8 cellular contexts compared by ENCODE assay signal in genomic region chr17:4554997-4555799, GRCh38. TPM values are rescaled to one million over a fixed set of nuclear protein-coding genes. Genes with fewer than 3 reads are reported as not detected.
DNase-seq lines count a peak whose midpoint lies in the region; ATAC-seq, FAIRE-seq and TF ChIP-seq lines count a peak whose summit lies in the region.

Gene MYBBP1A, minus strand, starts transcription at chr17:4555384. Its CDS starts 60 bp downstream, at chr17:4555324.

- H3K4me1 Mint-ChIP-seq in T-helper 1 cell treated with Interleukin-12 subunit alpha and Interleukin-12 subunit beta and Interleukin-4 antibody, amounts not matched to agents 30 μg/mL and 1 μg/mL, for 36 hours (ENCODE audit: low read depth) = peaks cover 26% of the 10 kb centered on the region
- H3K4me1 Mint-ChIP-seq in progenitor cell of endocrine pancreas (ENCODE audit: low read depth) = peaks cover 16% of the 10 kb centered on the region

- peaks cover 26% of the 10 kb centered on the region for H3K4me1 ChIP-seq in left ventricle myocardium inferior

- H3K4me3 ChIP-seq in left ventricle myocardium inferior = peak within 1 kb of the TSS; percentile 94

- TF ChIP-seq POLR2A in GM12892 (IDR thresholded peaks at IDR 0.05; ENCODE audit: low read depth, low read length) = peak; percentile 97

- peak within 1 kb of the TSS; percentile 93 for H3K27ac ChIP-seq in left ventricle myocardium inferior (replicated peaks)

- H3K36me3 Mint-ChIP-seq in T-helper 1 cell treated with Interleukin-12 subunit alpha and Interleukin-12 subunit beta and Interleukin-4 antibody, amounts not matched to agents 30 μg/mL and 1 μg/mL, for 36 hours (ENCODE audit: low read depth) = peaks cover 8% of the 10 kb centered on the region
- H3K36me3 Mint-ChIP-seq in progenitor cell of endocrine pancreas (ENCODE audit: insufficient read depth) = peaks cover 2% of the 10 kb centered on the region

- DNase-seq in GM12892 (ENCODE audit: insufficient read length) (peak; percentile 100), NCI-H1694 (lab: John Stamatoyannopoulos, UW) (peak; percentile 97), amniotic stem cell (lab: John Stamatoyannopoulos, UW) (peak; percentile 95), left ventricle myocardium inferior (peak; percentile 98), progenitor cell of endocrine pancreas (ENCODE audit: low spot score, unreplicated experiment) (peak; percentile 93), ureter (ENCODE audit: low spot score) (peak; percentile 98)

- TF ChIP-seq CTCF in left ventricle myocardium inferior (IDR thresholded peaks at IDR 0.05; ENCODE audit: borderline replicate concordance) = peak; percentile 57
- TF ChIP-seq CTCF in progenitor cell of endocrine pancreas (IDR thresholded peaks at IDR 0.05; ENCODE audit: unreplicated experiment) = peak; percentile 44

- peak; percentile 97 for FAIRE-seq in GM12892 (lab: Jason Lieb, UNC)

- intact Hi-C loops in left ventricle myocardium inferior (cut with micrococcal nuclease) = no loop called here

- peak; percentile 89 for ATAC-seq in HG02870 (IDR thresholded peaks at IDR 0.05; ENCODE audit: unreplicated experiment)

- H3K4me3 Mint-ChIP-seq in T-helper 1 cell treated with Interleukin-12 subunit alpha and Interleukin-12 subunit beta and Interleukin-4 antibody, amounts not matched to agents 30 μg/mL and 1 μg/mL, for 36 hours = peak within 1 kb of the TSS; percentile 91
- peak within 1 kb of the TSS; percentile 85 for H3K4me3 Mint-ChIP-seq in progenitor cell of endocrine pancreas (ENCODE audit: low read depth)

- H3K9me3 Mint-ChIP-seq in T-helper 1 cell treated with Interleukin-12 subunit alpha and Interleukin-12 subunit beta and Interleukin-4 antibody, amounts not matched to agents 30 μg/mL and 1 μg/mL, for 36 hours = no peaks in the 10 kb centered on the region
- H3K9me3 Mint-ChIP-seq in progenitor cell of endocrine pancreas (ENCODE audit: low read depth) = no peaks in the 10 kb centered on the region

- no peaks in the 10 kb centered on the region for H3K27me3 Mint-ChIP-seq in T-helper 1 cell treated with Interleukin-12 subunit alpha and Interleukin-12 subunit beta and Interleukin-4 antibody, amounts not matched to agents 30 μg/mL and 1 μg/mL, for 36 hours (ENCODE audit: low read depth)
- no peaks in the 10 kb centered on the region for H3K27me3 Mint-ChIP-seq in progenitor cell of endocrine pancreas

- no peaks in the 10 kb centered on the region for H3K9me3 ChIP-seq in left ventricle myocardium inferior (replicated peaks)

- peaks cover 36% of the 10 kb centered on the region for H3K36me3 ChIP-seq in left ventricle myocardium inferior

- peak within 1 kb of the TSS; percentile 94 for H3K27ac Mint-ChIP-seq in T-helper 1 cell treated with Interleukin-12 subunit alpha and Interleukin-12 subunit beta and Interleukin-4 antibody, amounts not matched to agents 30 μg/mL and 1 μg/mL, for 36 hours
- peak within 1 kb of the TSS; percentile 87 for H3K27ac Mint-ChIP-seq in progenitor cell of endocrine pancreas

- H3K27me3 ChIP-seq in left ventricle myocardium inferior (ENCODE audit: low read depth) = no peaks in the 10 kb centered on the region

RNA-seq across cellular contexts. Expression of gene MYBBP1A, which starts in this region (rescaled TPM):
- 29.3 TPM for polyA plus RNA-seq in GM12892 (2012; ENCODE audit: missing spikeins)
- total RNA-seq in left ventricle myocardium inferior (21.3 TPM), progenitor cell of endocrine pancreas (55.2 and 55.6 TPM in 2 replicates), ureter (110 TPM)

Comparison
In these comparisons a context has a peak if more than half of its experiments do, and no peak if none do; other contexts are left out.
1. Peak in every context shown above with its lines: DNase-seq, ATAC-seq, H3K4me3 ChIP-seq and H3K27ac ChIP-seq.